14 cellular contexts compared by ENCODE assay signal in genomic region chr3:101819649-101820202, GRCh38. TPM values are rescaled to one million over a fixed set of nuclear protein-coding genes. Genes with fewer than 3 reads are reported as not detected.
DNase-seq lines count a peak whose midpoint lies in the region; ATAC-seq, FAIRE-seq and TF ChIP-seq lines count a peak whose summit lies in the region.
"Had no signal": no experiment of that assay in that cellular context is flagged by ENCODE, and none has a peak within 500 bp of the region (broad histone marks: within the 10 kb centered on the region; RNA-seq: fewer than 3 reads in every experiment).

No MANE protein-coding gene starts in this region.

- ATAC-seq in GM18508 (IDR thresholded peaks at IDR 0.05; ENCODE audit: insufficient read depth, unreplicated experiment) (peak; percentile 61), GM21360 (IDR thresholded peaks at IDR 0.05; ENCODE audit: unreplicated experiment) (peak; percentile 61), HG03469 (IDR thresholded peaks at IDR 0.05; ENCODE audit: unreplicated experiment) (peak; percentile 60), GM12878 (peak; percentile 93), GM18517 (IDR thresholded peaks at IDR 0.05; ENCODE audit: unreplicated experiment) (no peak)
- ATAC-seq: psoas muscle had no signal

- RAD21 ChIA-PET in GM12878 (lab: Charles Lee; ENCODE audit: unreplicated experiment), result interaction anchor here (0.9 to 2.1 kb wide), 4 partner anchors 10 to 240 kb away, joined by 3 to 8 read pairs (median 4); no protein-coding TSS in a partner anchor

- TF ChIP-seq RAD21 in GM12878 (IDR thresholded peaks at IDR 0.05; ENCODE audit: insufficient read depth, low read depth, low read length), result no peak

- intact Hi-C loops in GM12878 (cut with micrococcal nuclease; ENCODE audit: unreplicated experiment), result no loop called here
- intact Hi-C loops in cardiac septum (cut with DNase I), result no loop called here

- POLR2A ChIA-PET in GM12878 (lab: Charles Lee), result interaction anchor here (1.5 kb wide), 1 partner anchor 10 kb away, joined by 3 read pairs; no protein-coding TSS in a partner anchor

- H3K27ac ChIP-seq in GM12878 (ENCODE audit: control insufficient read depth, insufficient read depth), result no peak overlapping the region
- H3K27ac ChIP-seq: BLaER1, psoas muscle had no signal

- H3K4me2 ChIP-seq in GM12878 (ENCODE audit: control insufficient read depth, insufficient read depth), result peak overlapping the region; percentile 47
- H3K4me2 ChIP-seq: BLaER1 had no signal

- H2AFZ ChIP-seq in GM12878 (ENCODE audit: control insufficient read depth, low read depth, low read length), result no peak overlapping the region

- peak in 1 of 2 experiments; percentile 47; a peak in 1 of 4 replicates for TF ChIP-seq EP300 in GM12878 (IDR thresholded peaks at IDR 0.05; ENCODE audit: borderline replicate concordance in 1 of 2, control insufficient read depth in 1 of 2, low read depth in 2 of 2, low read length in 2 of 2)

- in situ Hi-C loops in GM12878 (cut with MboI), result no loop called here

- no peak for TF ChIP-seq POLR2A in GM12878 (IDR thresholded peaks at IDR 0.05; ENCODE audit: low read depth, low read length)

- H3K4me1 ChIP-seq in GM12878 (ENCODE audit: control insufficient read depth, insufficient read depth, low read length), result peaks cover 24% of the 10 kb centered on the region
- H3K4me1 ChIP-seq: BLaER1 had no signal

- H3K9me3 ChIP-seq in GM12878 (replicated peaks; ENCODE audit: control insufficient read depth, insufficient read depth, low read length), result peaks cover 5% of the 10 kb centered on the region; the same call in 2 of the 3 replicates
- H3K9me3 ChIP-seq: psoas muscle had no signal

- SMC1A ChIA-PET in GM12878 (lab: Charles Lee; ENCODE audit: uncharacterized antibody, unreplicated experiment), result interaction anchor here (0.7 to 3.5 kb wide), 10 partner anchors 10 to 406 kb away, joined by 3 to 19 read pairs (median 8); no protein-coding TSS in a partner anchor

- FAIRE-seq in GM12878 (lab: Jason Lieb, UNC), result no peak

- no peak overlapping the region for H3K4me3 ChIP-seq in GM12878
- H3K4me3 ChIP-seq: BLaER1, psoas muscle had no signal

- CTCF ChIA-PET in GM12878 (lab: Yijun Ruan, JAX), result interaction anchor here (0.8 to 3.7 kb wide), 2 partner anchors 406 to 410 kb away, joined by 3 to 32 read pairs; no protein-coding TSS in a partner anchor

- H3K36me3 ChIP-seq in GM12878 (ENCODE audit: control insufficient read depth in 2 of 2, insufficient read depth in 2 of 2, low read length in 1 of 2), result peaks cover 2 to 7% of the 10 kb centered on the region in 2 experiments

- no peaks in the 10 kb centered on the region for H3K27me3 ChIP-seq in GM12878 (replicated peaks in 1 of 2; ENCODE audit: control insufficient read depth in 2 of 2, insufficient read depth in 2 of 2, low read length in 1 of 2)
- H3K27me3 ChIP-seq: BLaER1 had no signal

- 62% methylated on average over 2 of the region's 2 CpGs for WGBS in GM12878 (ENCODE audit: insufficient coverage, insufficient replicate concordance, low lambda C conversion rate, missing lambda C conversion rate)

- H3K9ac ChIP-seq in GM12878 (ENCODE audit: control insufficient read depth, insufficient read depth, low read length), result no peak overlapping the region
- H3K9ac ChIP-seq: BLaER1 had no signal

- no peaks in the 10 kb centered on the region for H4K20me1 ChIP-seq in GM12878 (ENCODE audit: control insufficient read depth, insufficient read depth)
- H4K20me1 ChIP-seq: BLaER1 had no signal

- TF ChIP-seq CTCF in GM12878 (IDR thresholded peaks at IDR 0.05 in 2 of 3, conservative IDR thresholded peaks at IDR 0.05 in 1 of 3; ENCODE audit: control insufficient read depth in 2 of 3, extremely low read depth in 1 of 3, insufficient read depth in 1 of 3, low read depth in 3 of 3, low read length in 3 of 3), result no peak

- BruUV-seq in GM12878 (replicated peaks; lab: Mats Ljungman, UMichigan), result no TSS peak

- no peaks in the 10 kb centered on the region for H3K79me2 ChIP-seq in GM12878 (ENCODE audit: control insufficient read depth, insufficient read depth, low read length)

- DNase-seq in GM12878 (ENCODE audit: low read depth, low spot score) (no peak), cortex of kidney (lab: John Stamatoyannopoulos, UW) (no peak), SK-N-DZ (ENCODE audit: low spot score) (no peak), cardiac septum (ENCODE audit: low spot score) (no peak)
- DNase-seq: amniotic stem cell; midbrain; NCI-H446; psoas muscle; stimulated activated naive CD4-positive, alpha-beta T cell had no signal

TF ChIP-seq in GM12878, 131 proteins besides CTCF, POLR2A, EP300 and RAD21 (continues in another document):
- TF ChIP-seq HDGF (IDR thresholded peaks at IDR 0.05), result no peak
- peak; percentile 56 for TF ChIP-seq SKIL (IDR thresholded peaks at IDR 0.05; ENCODE audit: low read depth, poor library complexity, severe bottlenecking)
- no peak for TF ChIP-seq TCF12 (IDR thresholded peaks at IDR 0.05; ENCODE audit: low read depth, low read length)
- TF ChIP-seq CHD1 (IDR thresholded peaks at IDR 0.05; ENCODE audit: low read depth, low read length), result no peak
- peak; percentile 65 for TF ChIP-seq NFIC (IDR thresholded peaks at IDR 0.05; ENCODE audit: low read depth, low read length)
- TF ChIP-seq EGR1 (IDR thresholded peaks at IDR 0.05; ENCODE audit: borderline replicate concordance in 1 of 2, low read depth in 2 of 2, low read length in 2 of 2), result no peak
- TF ChIP-seq ZNF24 (IDR thresholded peaks at IDR 0.05), result peak; percentile 49; the same call in 1 of the 2 replicates
- TF ChIP-seq STAT3 (IDR thresholded peaks at IDR 0.05; ENCODE audit: low read depth, low read length), result no peak
- TF ChIP-seq NR2F1 (conservative IDR thresholded peaks at IDR 0.05), result 0 out of 2 replicates have a peak, but pooled peaks have one; percentile 17
- TF ChIP-seq ETV6 (conservative IDR thresholded peaks at IDR 0.05 in 1 of 2, IDR thresholded peaks at IDR 0.05 in 1 of 2; ENCODE audit: borderline replicate concordance in 1 of 2, low read depth in 1 of 2), result no peak

RNA-seq across cellular contexts. Expression of gene NFKBIZ, which starts 29.6 kb away (rescaled TPM):
- 396 and 457 TPM in 2 replicates for total RNA-seq in GM12878 (2013; cell fraction: nucleolus; rRNA removed)
- total RNA-seq in GM12878 (2014; rRNA removed) (19.0 and 23.6 TPM in 2 replicates), GM12878 (2014; rRNA removed; fragmentation: Illumina TruSeq; extraction: Trizol) (20.1 and 24.3 TPM in 2 replicates), GM12878 (2021) (27.0 and 27.3 TPM in 2 replicates), cardiac septum (16.0 TPM)
- polyA plus RNA-seq in GM12878 (2011; ENCODE audit: low read depth), result 15.6 TPM
- polyA plus RNA-seq in GM12878 (2011; rRNA removed) (50.8 and 53.8 TPM in 2 replicates), GM12878 (2014; fragmentation: Illumina TruSeq; extraction: Trizol) (16.5 and 21.7 TPM in 2 replicates), GM12878 (2014; fragmentation: Nextera tagmentation; extraction: Ambion mirVana) (1 to 10 TPM; 6.3 to 8.9 TPM), GM12878 (2014; rRNA removed) (18.2 TPM in 2 replicates), GM12878 (2016; fragmentation: Nextera tagmentation; extraction: Ambion mirVana) (1 to 10 TPM; 7.7 to 8.5 TPM)
- polyA plus RNA-seq in GM12878 (2011; cell fraction: cytosol; rRNA removed), result 22.1 and 28.4 TPM in 2 replicates
- polyA plus RNA-seq in GM12878 (2011; cell fraction: nucleus; rRNA removed), result 95.4 and 129 TPM in 2 replicates
- 19.3 and 20.9 TPM in 2 replicates for polyA plus RNA-seq in GM12878 (2012)
- 114 and 135 TPM in 2 replicates for polyA minus RNA-seq in GM12878 (2011; rRNA and poly(A)+ RNA removed)
- polyA minus RNA-seq in GM12878 (2011; cell fraction: cytosol; rRNA and poly(A)+ RNA removed), result 25.4 and 32.1 TPM in 2 replicates
- polyA minus RNA-seq in GM12878 (2011; cell fraction: nucleus; rRNA and poly(A)+ RNA removed), result 165 and 223 TPM in 2 replicates
- 0.86 and 1.9 TPM in 2 replicates for polyA plus RNA-seq in SK-N-DZ (2014; cell fraction: cytosol; rRNA removed)
- 2.1 and 7.6 TPM in 2 replicates for polyA plus RNA-seq in SK-N-DZ (2014; cell fraction: nucleus; rRNA removed)

RNA-seq across cellular contexts. Expression of gene NXPE3, which starts 40.7 kb away (rescaled TPM):
- total RNA-seq in GM12878 (2013; cell fraction: nucleolus; rRNA removed), result 2.5 and 3.0 TPM in 2 replicates
- total RNA-seq in GM12878 (2014; rRNA removed), result 4.5 and 5.5 TPM in 2 replicates
- total RNA-seq in GM12878 (2014; rRNA removed; fragmentation: Illumina TruSeq; extraction: Trizol), result 2.4 TPM in 2 replicates
- total RNA-seq in GM12878 (2021), result 6.4 and 6.9 TPM in 2 replicates
- polyA plus RNA-seq in GM12878 (2011; ENCODE audit: low read depth), result 2.1 TPM
- 3.7 and 4.7 TPM in 2 replicates for polyA plus RNA-seq in GM12878 (2011; rRNA removed)
- polyA plus RNA-seq in GM12878 (2011; cell fraction: cytosol; rRNA removed), result 3.3 and 4.3 TPM in 2 replicates
- polyA plus RNA-seq in GM12878 (2011; cell fraction: nucleus; rRNA removed), result 2.0 and 2.1 TPM in 2 replicates
- polyA plus RNA-seq in GM12878 (2012), result 2.3 and 2.6 TPM in 2 replicates
- 5.0 and 5.5 TPM in 2 replicates for polyA plus RNA-seq in GM12878 (2014; fragmentation: Illumina TruSeq; extraction: Trizol)
- polyA plus RNA-seq in GM12878 (2014; fragmentation: Nextera tagmentation; extraction: Ambion mirVana), result 1 to 10 TPM; 2.0 to 2.2 TPM
- polyA plus RNA-seq in GM12878 (2014; rRNA removed), result 5.2 and 5.4 TPM in 2 replicates
- 1 to 10 TPM; 6.8 to 8.7 TPM for polyA plus RNA-seq in GM12878 (2016; fragmentation: Nextera tagmentation; extraction: Ambion mirVana)
- polyA minus RNA-seq in GM12878 (2011; rRNA and poly(A)+ RNA removed), result 6.5 and 8.9 TPM in 2 replicates
- polyA minus RNA-seq in GM12878 (2011; cell fraction: cytosol; rRNA and poly(A)+ RNA removed), result 2.0 and 2.3 TPM in 2 replicates
- polyA minus RNA-seq in GM12878 (2011; cell fraction: nucleus; rRNA and poly(A)+ RNA removed), result 2.3 and 4.4 TPM in 2 replicates
- 7.9 and 8.4 TPM in 2 replicates for polyA plus RNA-seq in SK-N-DZ (2014; cell fraction: cytosol; rRNA removed)
- polyA plus RNA-seq in SK-N-DZ (2014; cell fraction: nucleus; rRNA removed), result 2.4 and 5.0 TPM in 2 replicates
- total RNA-seq in cardiac septum, result 26.9 TPM
